In the genomic region with DNA sequence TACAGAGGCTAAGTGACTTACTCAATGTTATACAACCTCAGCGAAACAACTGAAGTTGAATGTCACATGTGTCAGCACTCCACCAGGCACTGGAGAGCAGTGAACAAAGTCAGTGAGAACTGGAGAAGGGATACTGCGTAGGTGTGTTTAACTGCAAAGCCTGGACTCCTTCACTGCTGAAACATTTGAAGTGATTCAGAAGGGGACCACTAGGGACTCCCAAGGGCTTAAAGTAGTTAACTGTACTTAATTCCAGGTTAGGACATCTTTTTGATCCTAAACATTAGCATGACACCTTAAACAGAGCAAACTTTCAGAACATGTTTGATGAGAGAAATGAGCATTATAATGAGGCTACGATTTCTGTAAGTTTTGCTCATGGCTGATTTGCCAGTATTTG, we compare ENCODE assay signal across 1 cellular context.
TF ChIP-seq lines count a peak whose summit lies in the region.

No MANE protein-coding gene starts in this region.

TF ChIP-seq in H1, 55 proteins besides CTCF, POLR2A, EP300 and RAD21:
- no peak for TF ChIP-seq FOSL1 (IDR thresholded peaks at IDR 0.05; ENCODE audit: insufficient read depth, low read depth, low read length)
- TF ChIP-seq BACH1 (IDR thresholded peaks at IDR 0.05; ENCODE audit: low read length) = no peak
- TF ChIP-seq NANOG (IDR thresholded peaks at IDR 0.05; ENCODE audit: insufficient read depth, low read depth, low read length, poor library complexity, severe bottlenecking) = no peak
- no peak for TF ChIP-seq MAFK (IDR thresholded peaks at IDR 0.05; ENCODE audit: low read depth, low read length)
- no peak for TF ChIP-seq POU5F1 (IDR thresholded peaks at IDR 0.05; ENCODE audit: low read depth, low read length)
- no peak for TF ChIP-seq SRF (IDR thresholded peaks at IDR 0.05; ENCODE audit: low read depth, low read length)
- TF ChIP-seq ASH2L (IDR thresholded peaks at IDR 0.05; ENCODE audit: low read length) = no peak
- TF ChIP-seq TAF1 (IDR thresholded peaks at IDR 0.05; ENCODE audit: low read depth, low read length) = no peak
- no peak for TF ChIP-seq CBX8 (IDR thresholded peaks at IDR 0.05; ENCODE audit: borderline replicate concordance, low read depth, low read length)
- TF ChIP-seq CBX5 (IDR thresholded peaks at IDR 0.05; ENCODE audit: low read depth, low read length) = no peak
- TF ChIP-seq RNF2 (IDR thresholded peaks at IDR 0.05; ENCODE audit: borderline replicate concordance, low read depth, low read length, missing control alignments, poor library complexity, severe bottlenecking) = no peak
- no peak for TF ChIP-seq HDAC6 (IDR thresholded peaks at IDR 0.05; ENCODE audit: low read depth, low read length)
- no peak for TF ChIP-seq BRCA1 (IDR thresholded peaks at IDR 0.05; ENCODE audit: low read depth, low read length)
- no peak for TF ChIP-seq SAP30 (IDR thresholded peaks at IDR 0.05; ENCODE audit: insufficient read depth, insufficient replicate concordance, low read length)
- TF ChIP-seq SP1 (IDR thresholded peaks at IDR 0.05; ENCODE audit: low read depth, low read length) = no peak
- no peak for TF ChIP-seq KDM4A (IDR thresholded peaks at IDR 0.05; ENCODE audit: low read depth, low read length, severe bottlenecking)
- no peak for TF ChIP-seq SIX5 (IDR thresholded peaks at IDR 0.05; ENCODE audit: low read depth, low read length)
- TF ChIP-seq KDM5A (IDR thresholded peaks at IDR 0.05; ENCODE audit: low read length) = no peak
- TF ChIP-seq KDM1A (IDR thresholded peaks at IDR 0.05; ENCODE audit: borderline replicate concordance, low read length) = no peak
